Comparison of ENCODE assay signal across 1 cellular context in genomic region chr6:67986694-67987232, GRCh38.
A peak's percentile ranks its signal among the peaks of the same experiment; 100 is the strongest.
TF ChIP-seq lines count a peak whose summit lies in the region.

No MANE protein-coding gene starts in this region.

TF ChIP-seq in H1, 55 proteins besides CTCF, POLR2A, EP300 and RAD21:
- TF ChIP-seq CEBPB (IDR thresholded peaks at IDR 0.05; ENCODE audit: low read depth, low read length) (0 out of 2 replicates have a peak, but pooled peaks have one; percentile 26), GTF2F1 (IDR thresholded peaks at IDR 0.05; ENCODE audit: borderline replicate concordance, low read depth, low read length) (no peak), NRF1 (IDR thresholded peaks at IDR 0.05; ENCODE audit: low read depth, low read length) (no peak)
